ENCODE assay signal across 14 cellular contexts in genomic region chr1:208218237-208219097, GRCh38. TPM values are rescaled to one million over a fixed set of nuclear protein-coding genes. Genes with fewer than 3 reads are reported as not detected.
A peak's percentile ranks its signal among the peaks of the same experiment; 100 is the strongest.
DNase-seq lines count a peak whose midpoint lies in the region; ATAC-seq and TF ChIP-seq lines count a peak whose summit lies in the region.
"Had no signal": no experiment of that assay in that cellular context is flagged by ENCODE, and none has a peak within 500 bp of the region (broad histone marks: within the 10 kb centered on the region; RNA-seq: fewer than 3 reads in every experiment).

No MANE protein-coding gene starts in this region.

- no peaks in the 10 kb centered on the region for H3K9me3 ChIP-seq in smooth muscle cell (replicated peaks; ENCODE audit: low read depth)

- H2BK5ac ChIP-seq in mesendoderm (ENCODE audit: low read length) = no peak overlapping the region

- H3F3A ChIP-seq in smooth muscle cell (ENCODE audit: low read depth) = peaks cover 10% of the 10 kb centered on the region

- H3K18ac ChIP-seq in mesendoderm (ENCODE audit: low read length) = no peak overlapping the region

- no peak overlapping the region for H3K23ac ChIP-seq in mesendoderm (ENCODE audit: low read length)

- no peak overlapping the region for H4K8ac ChIP-seq in mesendoderm (ENCODE audit: low read depth, low read length)

- H3K79me1 ChIP-seq in mesendoderm (ENCODE audit: low read length) = peaks cover 26% of the 10 kb centered on the region

- no peak overlapping the region for H2AFZ ChIP-seq in smooth muscle cell (ENCODE audit: low read depth)

- peaks cover 11% of the 10 kb centered on the region for H3K79me2 ChIP-seq in mesendoderm (ENCODE audit: control insufficient read depth, insufficient read depth, low read length)
- H3K79me2 ChIP-seq in smooth muscle cell (ENCODE audit: low read depth) = peaks cover 8% of the 10 kb centered on the region

- H3K27me3 ChIP-seq in mesendoderm (ENCODE audit: insufficient read depth, low read length, poor library complexity) (no peaks in the 10 kb centered on the region), smooth muscle cell (ENCODE audit: low read depth) (no peaks in the 10 kb centered on the region)

- H3K4me2 ChIP-seq in mesendoderm (ENCODE audit: low read length) (no peak overlapping the region), smooth muscle cell (peak overlapping the region; percentile 6)

- no peak overlapping the region for H2BK120ac ChIP-seq in mesendoderm (ENCODE audit: low read depth, low read length)

- H3K4me3 ChIP-seq in coronary artery (no peak overlapping the region), mesendoderm (ENCODE audit: low read length) (no peak overlapping the region), smooth muscle cell (no peak overlapping the region)

- no peak overlapping the region for H3K4ac ChIP-seq in mesendoderm (ENCODE audit: low read depth, low read length)

- H2BK15ac ChIP-seq in mesendoderm (replicated peaks; ENCODE audit: low read depth) = no peak overlapping the region

- H4K5ac ChIP-seq in mesendoderm (ENCODE audit: low read length) = no peak overlapping the region

- H2AK5ac ChIP-seq in mesendoderm (ENCODE audit: low read length) = no peak overlapping the region

- H3K56ac ChIP-seq in mesendoderm (ENCODE audit: low read length) = peak overlapping the region; percentile 36

- peak overlapping the region; percentile 79 to 86 for H3K27ac ChIP-seq in coronary artery
- H3K27ac ChIP-seq in mesendoderm (ENCODE audit: low read depth, low read length) = no peak overlapping the region
- H3K27ac ChIP-seq in smooth muscle cell (ENCODE audit: low read depth) = peak overlapping the region; percentile 85

- ATAC-seq in HG02759 (IDR thresholded peaks at IDR 0.05; ENCODE audit: unreplicated experiment) = no peak
- ATAC-seq: activated CD4-positive, CD25-positive, alpha-beta regulatory T cell treated with anti-CD3 and anti-CD28 coated beads, Interleukin-2, amount 50 U/mL, for 24 hours had no signal

- H3K9ac ChIP-seq in mesendoderm (ENCODE audit: low read length) (no peak overlapping the region), smooth muscle cell (ENCODE audit: low read depth) (no peak overlapping the region)

- DNase-seq in ELF-1 (ENCODE audit: low read depth, low spot score) = peak; percentile 29
- no peak for DNase-seq in coronary artery (ENCODE audit: low spot score)
- DNase-seq in mesendoderm = no peak
- DNase-seq in smooth muscle cell (lab: John Stamatoyannopoulos, UW; ENCODE audit: unreplicated experiment) = no peak
- no peak for DNase-seq in GM20000 (ENCODE audit: low spot score)
- DNase-seq in AML-193 (lab: John Stamatoyannopoulos, UW) = no peak
- DNase-seq in occipital lobe (lab: John Stamatoyannopoulos, UW) = no peak
- DNase-seq: activated naive CD8-positive, alpha-beta T cell treated with anti-CD3 and anti-CD28 coated beads for 36 hours; cerebellar nuclear complex; erythroblast; NCI-H2029 treated with DMSO at 0.1 percent for 48 hours; NCI-H526 had no signal

- TF ChIP-seq CTCF in coronary artery (IDR thresholded peaks at IDR 0.05) (no peak), smooth muscle cell (IDR thresholded peaks at IDR 0.05; ENCODE audit: borderline replicate concordance, insufficient read depth, poor library complexity, severe bottlenecking) (no peak), GM20000 (IDR thresholded peaks at IDR 0.05; ENCODE audit: extremely low read depth, missing control alignments) (no peak)

- H3K4me1 ChIP-seq in mesendoderm (ENCODE audit: control insufficient read depth, low read depth, low read length) (peaks cover 10% of the 10 kb centered on the region), smooth muscle cell (ENCODE audit: low read depth) (peaks cover 34% of the 10 kb centered on the region)

- peaks cover 6% of the 10 kb centered on the region for H3K36me3 ChIP-seq in mesendoderm (ENCODE audit: control insufficient read depth, insufficient read depth, low read length)
- H3K36me3 ChIP-seq in smooth muscle cell (ENCODE audit: low read depth) = peaks cover 2% of the 10 kb centered on the region

- WGBS in mesendoderm (ENCODE audit: extremely low coverage, insufficient coverage, low lambda C conversion rate) = no CpG with 5 or more reads among the region's 12 CpGs
- 87% methylated on average over 12 of the region's 12 CpGs for WGBS in smooth muscle cell (ENCODE audit: low lambda C conversion rate)

- H4K20me1 ChIP-seq in smooth muscle cell (ENCODE audit: low read depth) = no peaks in the 10 kb centered on the region

RNA-seq across cellular contexts. Expression of gene PLXNA2, which starts 25.7 kb away (rescaled TPM):
- 7.9 TPM for polyA plus RNA-seq in mesendoderm (2013, experiment 1 of 2)
- polyA plus RNA-seq in mesendoderm (2013, experiment 2 of 2) = 7.4 TPM
- total RNA-seq in smooth muscle cell (8.2 and 12.0 TPM in 2 replicates), occipital lobe (60.7 TPM)
- 8.7 and 15.7 TPM in 2 replicates for polyA plus RNA-seq in smooth muscle cell
